8 cellular contexts compared by ENCODE assay signal in genomic region chr9:109282302-109282701, GRCh38.
"Had no signal": no experiment of that assay in that cellular context is flagged by ENCODE, and none has a peak within 500 bp of the region (broad histone marks: within the 10 kb centered on the region; RNA-seq: fewer than 3 reads in every experiment).

No MANE protein-coding gene starts in this region.

- H3K27ac ChIP-seq: KMS-11 had no signal

- ATAC-seq: GM23338 had no signal

- H3K4me3 ChIP-seq: GM23338 had no signal

- FAIRE-seq: H1, H54, HTR-8/SVneo had no signal

- H3K9ac ChIP-seq: KMS-11 had no signal

- DNase-seq: H9, HCEC 1CT, KBM-7 had no signal

- H3K4me2 ChIP-seq: GM23338, KMS-11 had no signal

- H2AFZ ChIP-seq: GM23338 had no signal
